In genomic region chr20:31593221-31594001, GRCh38 we compare ENCODE assay signal across 1 cellular context.
TF ChIP-seq lines count a peak whose summit lies in the region.

No MANE protein-coding gene starts in this region.

TF ChIP-seq in K562, 482 proteins besides CTCF, POLR2A, EP300 and RAD21 (continued from another document and continues in another):
- TF ChIP-seq ZNF740 (CRISPR knock-in tag; IDR thresholded peaks at IDR 0.05) (0 out of 2 replicates have a peak, but pooled peaks have one; percentile 30), ZNF740 (tag; IDR thresholded peaks at IDR 0.05) (no peak), IRF1 (CRISPR knock-in tag; IDR thresholded peaks at IDR 0.05; ENCODE audit: borderline replicate concordance) (no peak), ETV6 (IDR thresholded peaks at IDR 0.05; ENCODE audit: borderline replicate concordance in 1 of 2, low read depth in 2 of 2, low read length in 1 of 2) (no peak), ETV6 (CRISPR knock-in tag; IDR thresholded peaks at IDR 0.05; ENCODE audit: borderline replicate concordance) (no peak), ARID1B (IDR thresholded peaks at IDR 0.05) (peak; percentile 69), ZNF431 (CRISPR knock-in tag; IDR thresholded peaks at IDR 0.05) (no peak), ZNF316 (IDR thresholded peaks at IDR 0.05) (peak; percentile 68), ZKSCAN8 (CRISPR knock-in tag; IDR thresholded peaks at IDR 0.05) (no peak), CC2D1A (IDR thresholded peaks at IDR 0.05) (no peak), NKRF (IDR thresholded peaks at IDR 0.05; ENCODE audit: borderline replicate concordance) (no peak), SRSF3 (IDR thresholded peaks at IDR 0.05; ENCODE audit: insufficient read depth, low read length) (no peak), MNT (conservative IDR thresholded peaks at IDR 0.05) (no peak), CHD1 (IDR thresholded peaks at IDR 0.05; ENCODE audit: low read length) (no peak), MLX (CRISPR knock-in tag; conservative IDR thresholded peaks at IDR 0.05) (no peak), E4F1 (CRISPR knock-in tag; IDR thresholded peaks at IDR 0.05; ENCODE audit: borderline replicate concordance) (no peak), E2F6 (IDR thresholded peaks at IDR 0.05; ENCODE audit: borderline replicate concordance in 1 of 2, extremely low read depth in 1 of 2, insufficient read depth in 1 of 2, insufficient read length in 1 of 2, low read depth in 1 of 2, low read length in 1 of 2, poor library complexity in 1 of 2, severe bottlenecking in 1 of 2) (no peak), YBX1 (IDR thresholded peaks at IDR 0.05) (no peak), IRF9 (tag; IDR thresholded peaks at IDR 0.05) (no peak), ETS1 (conservative IDR thresholded peaks at IDR 0.05; ENCODE audit: control insufficient read depth, low read depth, low read length) (no peak), USF2 (CRISPR knock-in tag; IDR thresholded peaks at IDR 0.05) (no peak), PBX2 (CRISPR knock-in tag; IDR thresholded peaks at IDR 0.05; ENCODE audit: low read depth) (no peak), PBX2 (tag; conservative IDR thresholded peaks at IDR 0.05; ENCODE audit: low read depth) (no peak), ELK3 (CRISPR knock-in tag; IDR thresholded peaks at IDR 0.05) (no peak), ZBTB49 (CRISPR knock-in tag; IDR thresholded peaks at IDR 0.05; ENCODE audit: borderline replicate concordance) (no peak), KDM1A (IDR thresholded peaks at IDR 0.05) (peak in 1 of 2 experiments; percentile 42; a peak in 1 of 4 replicates), FOSL1 (tag; conservative IDR thresholded peaks at IDR 0.05) (peak; percentile 86), ZNF764 (CRISPR knock-in tag; IDR thresholded peaks at IDR 0.05; ENCODE audit: low read depth) (0 out of 2 replicates have a peak, but pooled peaks have one; percentile 42), JUN (IDR thresholded peaks at IDR 0.05; ENCODE audit: borderline replicate concordance, low read depth, low read length) (peak; percentile 75; the same call in 1 of the 2 replicates), JUN (CRISPR knock-in tag; IDR thresholded peaks at IDR 0.05; ENCODE audit: borderline replicate concordance) (no peak), KAT8 (IDR thresholded peaks at IDR 0.05; ENCODE audit: low read depth) (no peak), E2F3 (CRISPR knock-in tag; IDR thresholded peaks at IDR 0.05) (no peak), DDX20 (tag; IDR thresholded peaks at IDR 0.05; ENCODE audit: low read depth) (no peak), HIVEP1 (CRISPR knock-in tag; IDR thresholded peaks at IDR 0.05) (no peak), NFE2 (IDR thresholded peaks at IDR 0.05; ENCODE audit: low read depth) (peak; percentile 54; the same call in 1 of the 2 replicates), XRCC5 (IDR thresholded peaks at IDR 0.05; ENCODE audit: low read depth, low read length) (no peak), TEAD2 (tag; IDR thresholded peaks at IDR 0.05) (no peak), ZNF232 (CRISPR knock-in tag; IDR thresholded peaks at IDR 0.05) (no peak)
